ENCODE assay signal across 8 cellular contexts in genomic region chr1:55378582-55378981, GRCh38.
DNase-seq lines count a peak whose midpoint lies in the region; ATAC-seq, FAIRE-seq and TF ChIP-seq lines count a peak whose summit lies in the region.

No MANE protein-coding gene starts in this region.

- H3K9me1 ChIP-seq in endothelial cell of umbilical vein (replicated peaks; ENCODE audit: control insufficient read depth, extremely low read depth, insufficient read depth, low read length), result no peaks in the 10 kb centered on the region

- H3K9me3 ChIP-seq in OCI-LY3 (ENCODE audit: insufficient read depth, low read length), result no peaks in the 10 kb centered on the region
- H3K9me3 ChIP-seq in endothelial cell of umbilical vein (replicated peaks; ENCODE audit: control insufficient read depth, insufficient read depth, low read length), result no peaks in the 10 kb centered on the region
- no peaks in the 10 kb centered on the region for H3K9me3 ChIP-seq in psoas muscle

- H3K9ac ChIP-seq in OCI-LY3 (ENCODE audit: low read length) (no peak overlapping the region), endothelial cell of umbilical vein (replicated peaks; ENCODE audit: extremely low read depth, insufficient read depth, low read length) (no peak overlapping the region)

- H3K36me3 ChIP-seq in OCI-LY3 (replicated peaks; ENCODE audit: low read depth, low read length) (no peaks in the 10 kb centered on the region), endothelial cell of umbilical vein (ENCODE audit: control insufficient read depth in 2 of 2, extremely low read depth in 1 of 2, insufficient read depth in 2 of 2, low read length in 2 of 2) (no peaks in the 10 kb centered on the region), psoas muscle (ENCODE audit: insufficient read depth in 1 of 2, low read depth in 1 of 2) (no peaks in the 10 kb centered on the region)

- FAIRE-seq in endothelial cell of umbilical vein (lab: Jason Lieb, UNC), result peak; percentile 54

- POLR2A ChIA-PET in endothelial cell of umbilical vein (lab: Charles Lee), result no interaction called here

- DNase-seq in AG09309 (ENCODE audit: low read depth), result no peak
- peak; percentile 22 for DNase-seq in GM13976 (ENCODE audit: low spot score)
- DNase-seq in endothelial cell of umbilical vein (ENCODE audit: low read depth, low spot score), result peak; percentile 39
- DNase-seq in psoas muscle, result no peak
- DNase-seq in NCI-H2107 (lab: John Stamatoyannopoulos, UW), result no peak
- DNase-seq in NCI-H1048 (lab: John Stamatoyannopoulos, UW), result no peak
- DNase-seq in activated effector memory CD4-positive, alpha-beta T cell treated with Interleukin-2 at 50 U/mL for 16 hours, result no peak

- intact Hi-C loops in endothelial cell of umbilical vein (cut with micrococcal nuclease) (loop anchor here (1.0 to 10.0 kb wide), 4 partner anchors 316 to 1333 kb away; no protein-coding TSS in a partner anchor), psoas muscle (cut with DNase I) (no loop called here)

- no peak overlapping the region for H2AFZ ChIP-seq in OCI-LY3 (ENCODE audit: low read depth, low read length)
- H2AFZ ChIP-seq in endothelial cell of umbilical vein (ENCODE audit: low read depth, low read length), result no peak overlapping the region

- no TSS peak for BruUV-seq in endothelial cell of umbilical vein (replicated peaks; lab: Mats Ljungman, UMichigan)

- in situ Hi-C loops in GM13976 (cut with MboI; ENCODE audit: low sequenced_read_pairs, unreplicated experiment), result loop anchor here (25.0 kb wide), 1 partner anchor 1209 kb away; the partner anchor contains the start of gene PLPP3

- TF ChIP-seq POLR2A in endothelial cell of umbilical vein (IDR thresholded peaks at IDR 0.05; ENCODE audit: low read depth, low read length), result no peak

- H3K27me3 ChIP-seq in OCI-LY3 (ENCODE audit: low read depth, low read length) (no peaks in the 10 kb centered on the region), endothelial cell of umbilical vein (ENCODE audit: control insufficient read depth in 2 of 2, insufficient read depth in 2 of 2, low read length in 2 of 2) (no peaks in the 10 kb centered on the region), psoas muscle (ENCODE audit: insufficient read depth in 3 of 3, low read length in 2 of 3) (no peaks in the 10 kb centered on the region)

- H3K4me1 ChIP-seq in OCI-LY3 (ENCODE audit: low read length) (no peaks in the 10 kb centered on the region), endothelial cell of umbilical vein (ENCODE audit: control insufficient read depth, extremely low read depth, insufficient read depth, low read length) (no peaks in the 10 kb centered on the region), psoas muscle (no peaks in the 10 kb centered on the region)

- peak; percentile 71 for TF ChIP-seq CTCF in AG09309 (IDR thresholded peaks at IDR 0.05; ENCODE audit: control insufficient read depth, insufficient read depth, low read depth, low read length, missing control alignments)
- TF ChIP-seq CTCF in GM13976 (IDR thresholded peaks at IDR 0.05; ENCODE audit: borderline replicate concordance, control extremely low read depth, extremely low read depth, insufficient read depth, missing control alignments), result peak; percentile 24
- peak; percentile 50 for TF ChIP-seq CTCF in OCI-LY3 (IDR thresholded peaks at IDR 0.05; ENCODE audit: low read depth, low read length)
- TF ChIP-seq CTCF in endothelial cell of umbilical vein (IDR thresholded peaks at IDR 0.05; ENCODE audit: extremely low read depth in 1 of 2, insufficient read depth in 1 of 2, low read depth in 1 of 2, low read length in 2 of 2), result peak; percentile 59 to 62
- TF ChIP-seq CTCF in psoas muscle (IDR thresholded peaks at IDR 0.05), result peak; percentile 22

- H3K79me2 ChIP-seq in OCI-LY3 (ENCODE audit: low read length) (no peaks in the 10 kb centered on the region), endothelial cell of umbilical vein (ENCODE audit: control insufficient read depth, insufficient read depth, low read length) (no peaks in the 10 kb centered on the region)

- H3K4me3 ChIP-seq in AG09309 (ENCODE audit: control insufficient read depth, low read depth, low read length), result no peak overlapping the region
- no peak overlapping the region for H3K4me3 ChIP-seq in OCI-LY3 (ENCODE audit: low read length)
- no peak overlapping the region for H3K4me3 ChIP-seq in endothelial cell of umbilical vein (replicated peaks in 1 of 3; ENCODE audit: insufficient read depth in 1 of 3, low read depth in 1 of 3, low read length in 3 of 3)
- no peak overlapping the region for H3K4me3 ChIP-seq in psoas muscle

- H3K4me2 ChIP-seq in OCI-LY3 (ENCODE audit: low read length), result no peak overlapping the region
- H3K4me2 ChIP-seq in endothelial cell of umbilical vein (ENCODE audit: insufficient read depth, low read length), result no peak overlapping the region

- no peak for ATAC-seq in psoas muscle

- H4K20me1 ChIP-seq in OCI-LY3 (ENCODE audit: insufficient read depth, low read length) (no peaks in the 10 kb centered on the region), endothelial cell of umbilical vein (replicated peaks; ENCODE audit: control insufficient read depth, extremely low read depth, insufficient read depth, low read length) (no peaks in the 10 kb centered on the region)

- H3K27ac ChIP-seq in OCI-LY3 (ENCODE audit: low read length) (no peak overlapping the region), endothelial cell of umbilical vein (ENCODE audit: insufficient read depth, low read depth, low read length) (no peak overlapping the region), psoas muscle (no peak overlapping the region)

- 60 to 67% (median 64%) methylated on average over 10 of the region's 10 CpGs for WGBS in psoas muscle, 3 donors

- dilution Hi-C loops in endothelial cell of umbilical vein (cut with MboI; ENCODE audit: extremely low pct_ligation_motif_present, low sequenced_read_pairs), result no loop called here

- CTCF ChIA-PET in endothelial cell of umbilical vein (lab: Charles Lee), result interaction anchor here (0.6 to 4.7 kb wide), 16 partner anchors 8 to 1442 kb away, joined by 3 to 78 read pairs (median 6); partner anchors contain the start of gene PLPP3

TF ChIP-seq in endothelial cell of umbilical vein, 7 proteins besides CTCF, POLR2A, EP300 and RAD21:
- TF ChIP-seq JUN (IDR thresholded peaks at IDR 0.05; ENCODE audit: borderline replicate concordance, insufficient read depth, insufficient read length, low read depth) (no peak), MYC (IDR thresholded peaks at IDR 0.05; ENCODE audit: low read depth, low read length) (no peak), FOS (IDR thresholded peaks at IDR 0.05; ENCODE audit: borderline replicate concordance, insufficient read depth, low read length) (no peak), EZH2 (IDR thresholded peaks at IDR 0.05; ENCODE audit: borderline replicate concordance, low read depth, low read length, severe bottlenecking) (no peak), MAX (IDR thresholded peaks at IDR 0.05; ENCODE audit: insufficient read depth, insufficient read length) (no peak), GATA2 (IDR thresholded peaks at IDR 0.05; ENCODE audit: insufficient read depth, insufficient read length, low read depth, low read length) (no peak), POLR2AphosphoS5 (IDR thresholded peaks at IDR 0.05; ENCODE audit: insufficient read depth, low read depth, low read length) (no peak)
TF ChIP-seq in endothelial cell of umbilical vein: peak in this region for 0.

Comparison
In these comparisons a context has a peak if more than half of its experiments do, and no peak if none do; other contexts are left out.
1. DNase-seq: peak in GM13976 (single experiment) and endothelial cell of umbilical vein (single experiment); none in AG09309 (single experiment), psoas muscle (0 of 2), NCI-H2107 (single experiment), NCI-H1048 (single experiment) and activated effector memory CD4-positive, alpha-beta T cell treated with Interleukin-2 at 50 U/mL for 16 hours (single experiment).
2. Peak in every context shown above with its lines, with median percentiles within 50 percentile points of each other: CTCF ChIP-seq.